ENCODE assay signal across 26 cellular contexts in the genomic region with DNA sequence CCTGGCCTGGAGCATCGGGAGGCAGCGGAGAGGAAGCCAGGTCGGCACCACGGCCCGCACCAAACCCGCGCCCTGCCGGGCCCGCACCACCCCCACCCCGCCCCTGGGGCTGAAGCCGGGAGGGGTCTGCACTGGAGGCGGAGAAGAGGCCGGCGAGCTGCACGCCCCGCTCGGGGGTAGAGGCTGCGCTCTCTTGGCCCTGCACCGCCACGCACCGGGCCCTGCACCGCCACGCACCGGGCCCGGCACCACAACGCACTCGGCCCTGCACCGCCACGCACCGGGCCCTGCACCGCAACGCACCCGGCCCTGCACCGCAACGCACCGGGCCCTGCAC. TPM values are rescaled to one million over a fixed set of nuclear protein-coding genes. Genes with fewer than 3 reads are reported as not detected.
"Had no signal": no experiment of that assay in that cellular context is flagged by ENCODE, and none has a peak within 500 bp of the region (broad histone marks: within the 10 kb centered on the region; RNA-seq: fewer than 3 reads in every experiment).

No MANE protein-coding gene starts in this region.

- ATAC-seq: esophagus mucosa, heart left ventricle had no signal

- H3K4me3 ChIP-seq: dorsolateral prefrontal cortex, heart left ventricle, mucosa of descending colon, ovary, prostate gland, suprapubic skin, thyroid gland had no signal

- FAIRE-seq: frontal cortex, islet of Langerhans, urothelium cell line had no signal

- H3K4me3 Mint-ChIP-seq: stimulated activated naive B cell treated with anti-CD40 and anti-IgM and Interleukin-4, amounts not matched to agents 10 μg/mL and 1 μg/mL and 100 μg/mL, for 72 hours; type B pancreatic cell had no signal

- H3K27me3 ChIP-seq: ovary, thyroid gland had no signal

- DNase-seq: cortex of kidney; effector CD8-positive, alpha-beta T cell; heart left ventricle; hypothalamus; kidney glomerular epithelial cell; mammary epithelial cell; ovary; stimulated activated CD4-positive, alpha-beta T cell treated with anti-CD3 and anti-CD28 coated beads, Interleukin-15, amount 100 ng/mL, for 24 hours; stimulated activated CD4-positive, alpha-beta T cell treated with anti-CD3 and anti-CD28 coated beads, Interleukin-1b, Interleukin-23, amount 100 ng/mL, for 48 hours; stimulated activated CD4-positive, alpha-beta T cell treated with anti-CD3 and anti-CD28 coated beads, Interleukin-4, amount 100 ng/mL, for 24 hours; stimulated activated naive B cell treated with anti-CD40 and anti-IgM and Interleukin-4, amounts not matched to agents 10 μg/mL and 1 μg/mL and 100 μg/mL, for 72 hours; thyroid gland had no signal

- H3K4me1 ChIP-seq: prostate gland, suprapubic skin had no signal

- H3K36me3 Mint-ChIP-seq: naive thymus-derived CD8-positive, alpha-beta T cell; stimulated activated naive B cell treated with anti-CD40 and anti-IgM and Interleukin-4, amounts not matched to agents 10 μg/mL and 1 μg/mL and 100 μg/mL, for 72 hours; type B pancreatic cell had no signal

- H3K27me3 Mint-ChIP-seq: type B pancreatic cell had no signal

- H3K27ac Mint-ChIP-seq: naive thymus-derived CD8-positive, alpha-beta T cell; stimulated activated naive B cell treated with anti-CD40 and anti-IgM and Interleukin-4, amounts not matched to agents 10 μg/mL and 1 μg/mL and 100 μg/mL, for 72 hours; type B pancreatic cell had no signal

- H3K9me3 Mint-ChIP-seq: stimulated activated naive B cell treated with anti-CD40 and anti-IgM and Interleukin-4, amounts not matched to agents 10 μg/mL and 1 μg/mL and 100 μg/mL, for 72 hours; type B pancreatic cell had no signal

- H3K36me3 ChIP-seq: heart left ventricle, ovary, prostate gland, suprapubic skin, thyroid gland had no signal

- H3K27ac ChIP-seq: dorsolateral prefrontal cortex, heart left ventricle, ovary, prostate gland, suprapubic skin, thyroid gland had no signal

- H3K9me3 ChIP-seq: heart left ventricle, mucosa of descending colon, ovary, prostate gland, suprapubic skin, thyroid gland had no signal

RNA-seq across cellular contexts. Expression of gene MUC20, which starts 41.4 kb away (rescaled TPM):
- total RNA-seq: glomerular endothelial cell had no signal

RNA-seq across cellular contexts. Expression of gene MUC4, which starts 49.5 kb away (rescaled TPM):
- total RNA-seq: fibroblast of lung; liver; mammary epithelial cell; naive thymus-derived CD8-positive, alpha-beta T cell; suprapubic skin had no signal
- polyA plus RNA-seq: fibroblast of lung; liver; mammary epithelial cell; naive thymus-derived CD8-positive, alpha-beta T cell; neural cell had no signal
